In the genomic region with DNA sequence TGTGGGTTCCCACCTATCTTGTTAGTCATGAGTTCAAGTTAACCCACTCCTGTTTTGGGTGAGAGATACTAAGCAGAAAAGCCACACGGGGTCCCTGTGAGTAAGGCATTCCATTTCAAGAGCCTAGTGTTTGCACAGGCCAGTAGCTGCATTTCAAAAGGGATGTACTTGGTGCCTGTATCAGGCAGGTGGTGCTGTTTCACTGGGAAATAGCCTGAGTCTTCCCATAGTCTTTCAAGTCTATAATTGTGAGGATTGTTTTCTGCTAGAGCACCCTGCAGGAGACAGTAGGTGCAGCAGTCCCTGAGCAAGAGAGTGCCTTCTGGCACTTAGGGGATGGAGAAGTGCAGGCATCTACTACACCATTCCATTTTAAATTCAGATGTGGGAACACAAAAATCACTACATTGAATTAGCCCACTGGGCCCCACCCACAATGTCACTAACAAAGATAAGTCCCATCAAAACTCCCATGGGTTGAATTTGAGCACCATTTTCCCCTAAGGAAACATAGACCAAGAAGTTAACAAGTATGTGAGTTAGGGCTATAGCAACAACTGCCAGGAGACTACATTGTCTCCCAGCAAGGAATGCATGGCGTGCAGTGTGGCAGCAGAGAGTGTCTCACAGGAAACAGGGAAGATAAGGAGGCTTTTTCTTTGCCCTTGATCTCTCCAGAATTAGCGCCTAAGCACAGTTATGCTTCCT, we compare ENCODE assay signal across 9 cellular contexts.
A peak's percentile ranks its signal among the peaks of the same experiment; 100 is the strongest.
DNase-seq lines count a peak whose midpoint lies in the region; ATAC-seq and TF ChIP-seq lines count a peak whose summit lies in the region.
"Had no signal": no experiment of that assay in that cellular context is flagged by ENCODE, and none has a peak within 500 bp of the region (broad histone marks: within the 10 kb centered on the region; RNA-seq: fewer than 3 reads in every experiment).

No MANE protein-coding gene starts in this region.

- H3K27ac Mint-ChIP-seq in activated CD4-positive, alpha-beta memory T cell treated with anti-CD3 and anti-CD28 coated beads for 36 hours = no peak overlapping the region
- no peak overlapping the region for H3K27ac Mint-ChIP-seq in neural crest cell (ENCODE audit: unreplicated experiment)
- H3K27ac Mint-ChIP-seq: dendritic cell treated with granulocyte-macrophage colony-stimulating factor and Interleukin-4, amounts not matched to agents 40 ng/mL and 50 ng/mL, for 4 days had no signal

- no peak overlapping the region for H3K4me3 ChIP-seq in fibroblast of pulmonary artery (replicated peaks; ENCODE audit: low read depth, low read length)

- TF ChIP-seq CTCF in fibroblast of pulmonary artery (IDR thresholded peaks at IDR 0.05; ENCODE audit: low read length, missing control alignments) (peak; percentile 95), neural crest cell (conservative IDR thresholded peaks at IDR 0.05) (peak; percentile 80)

- no peaks in the 10 kb centered on the region for H3K9me3 Mint-ChIP-seq in activated CD4-positive, alpha-beta memory T cell treated with anti-CD3 and anti-CD28 coated beads for 36 hours
- H3K9me3 Mint-ChIP-seq in neural crest cell = no peaks in the 10 kb centered on the region
- H3K9me3 Mint-ChIP-seq: dendritic cell treated with granulocyte-macrophage colony-stimulating factor and Interleukin-4, amounts not matched to agents 40 ng/mL and 50 ng/mL, for 4 days had no signal

- DNase-seq in DMS 273 (lab: John Stamatoyannopoulos, UW; ENCODE audit: unreplicated experiment) (peak; percentile 81), NCI-H524 treated with DMSO at 0.1 percent for 48 hours (lab: John Stamatoyannopoulos, UW) (peak; percentile 84), fibroblast of pulmonary artery (ENCODE audit: low read depth) (peak; percentile 93), neural crest cell (ENCODE audit: low read depth, low spot score) (peak; percentile 18), NCI-H2196 (lab: John Stamatoyannopoulos, UW; ENCODE audit: unreplicated experiment) (no peak)
- peak; percentile 57 for DNase-seq in activated CD4-positive, alpha-beta memory T cell treated with anti-CD3 and anti-CD28 coated beads for 36 hours

- intact Hi-C loops in activated CD4-positive, alpha-beta memory T cell treated with anti-CD3 and anti-CD28 coated beads for 36 hours (cut with micrococcal nuclease) = loop anchor here (1.0 kb wide), 3 partner anchors 87 to 519 kb away; no protein-coding TSS in a partner anchor

- H3K4me3 Mint-ChIP-seq in activated CD4-positive, alpha-beta memory T cell treated with anti-CD3 and anti-CD28 coated beads for 36 hours = no peak overlapping the region
- no peak overlapping the region for H3K4me3 Mint-ChIP-seq in neural crest cell
- H3K4me3 Mint-ChIP-seq: dendritic cell treated with granulocyte-macrophage colony-stimulating factor and Interleukin-4, amounts not matched to agents 40 ng/mL and 50 ng/mL, for 4 days had no signal

- no peaks in the 10 kb centered on the region for H3K36me3 Mint-ChIP-seq in activated CD4-positive, alpha-beta memory T cell treated with anti-CD3 and anti-CD28 coated beads for 36 hours
- H3K36me3 Mint-ChIP-seq in neural crest cell (ENCODE audit: low read depth) = no peaks in the 10 kb centered on the region

- H3K27me3 Mint-ChIP-seq in activated CD4-positive, alpha-beta memory T cell treated with anti-CD3 and anti-CD28 coated beads for 36 hours = peaks cover 4% of the 10 kb centered on the region
- no peaks in the 10 kb centered on the region for H3K27me3 Mint-ChIP-seq in neural crest cell (ENCODE audit: low read depth)
- H3K27me3 Mint-ChIP-seq: dendritic cell treated with granulocyte-macrophage colony-stimulating factor and Interleukin-4, amounts not matched to agents 40 ng/mL and 50 ng/mL, for 4 days had no signal

- POLR2A ChIA-PET in activated CD4-positive, alpha-beta memory T cell treated with anti-CD3 and anti-CD28 coated beads for 36 hours (lab: Charles Lee) = no interaction called here

- CTCF ChIA-PET in activated CD4-positive, alpha-beta memory T cell treated with anti-CD3 and anti-CD28 coated beads for 36 hours (lab: Charles Lee) = interaction anchor here (0.5 to 3.4 kb wide), 22 partner anchors 8 to 1809 kb away, joined by 3 to 94 read pairs (median 3); partner anchors contain the start of gene CCNH

- peak; percentile 93 for ATAC-seq in GM19438 (IDR thresholded peaks at IDR 0.05; ENCODE audit: low read depth, unreplicated experiment)
- ATAC-seq in HG03432 (IDR thresholded peaks at IDR 0.05; ENCODE audit: unreplicated experiment) = peak; percentile 97

- H3K4me1 Mint-ChIP-seq in activated CD4-positive, alpha-beta memory T cell treated with anti-CD3 and anti-CD28 coated beads for 36 hours (ENCODE audit: low read depth) = no peaks in the 10 kb centered on the region
- H3K4me1 Mint-ChIP-seq in neural crest cell = peaks cover 15% of the 10 kb centered on the region
